ENCODE assay signal across 1 cellular context in the genomic region with DNA sequence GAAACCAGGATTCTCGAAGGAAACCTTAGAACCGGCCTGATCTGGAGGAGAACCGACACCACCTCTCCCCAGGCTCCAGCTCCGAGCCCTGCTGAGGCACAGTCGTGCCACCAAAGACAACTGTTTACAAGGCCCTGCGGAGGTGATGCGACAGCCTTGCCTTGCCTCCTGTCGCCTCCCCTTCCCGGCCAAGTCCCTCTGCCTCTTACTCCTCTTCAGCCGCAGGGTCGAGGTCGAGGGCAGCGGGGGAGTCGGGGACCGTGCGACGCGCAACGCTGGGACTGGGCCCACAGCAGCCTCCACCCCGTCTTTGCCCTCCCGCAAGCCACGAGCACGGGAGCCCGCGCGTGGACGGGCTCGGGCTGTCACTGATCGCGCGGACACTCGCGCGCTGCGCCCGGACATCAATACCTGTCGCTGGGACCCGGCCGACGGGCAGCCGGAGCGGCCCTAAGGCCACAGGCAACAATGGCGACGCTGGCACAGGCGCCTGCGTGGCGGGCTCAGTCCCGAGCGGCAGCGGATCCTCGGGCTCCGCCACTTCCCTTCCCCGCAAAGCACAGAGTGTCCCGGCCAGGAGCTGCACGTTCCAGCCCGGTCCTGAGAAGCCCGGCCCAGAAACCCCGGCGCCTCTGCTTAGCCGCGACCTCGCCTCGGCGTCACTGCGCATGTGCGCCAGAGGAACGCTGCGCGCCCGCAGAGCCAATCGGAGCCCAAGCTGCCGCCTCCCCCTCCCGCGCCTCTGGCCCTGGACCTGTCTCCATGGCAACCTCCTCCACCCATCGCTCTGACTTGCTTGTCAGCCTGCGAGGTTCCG.
TF ChIP-seq lines count a peak whose summit lies in the region.

TSS of gene ZNF287 (minus strand) at position 664 of the 817 bp plus-strand sequence. CDS start 1,473 bp downstream, outside the sequence.

TF ChIP-seq in WTC11, 78 proteins besides CTCF, POLR2A, EP300 and RAD21 (continued from another document):
- TF ChIP-seq PRDM15 (CRISPR knock-in tag; IDR thresholded peaks at IDR 0.05) (peak; percentile 76), HMGXB4 (CRISPR knock-in tag; IDR thresholded peaks at IDR 0.05) (peak; percentile 33; the same call in 1 of the 2 replicates), ARID4B (CRISPR knock-in tag; IDR thresholded peaks at IDR 0.05; ENCODE audit: borderline replicate concordance) (peak; percentile 72; the same call in 1 of the 2 replicates), NFYB (CRISPR knock-in tag; conservative IDR thresholded peaks at IDR 0.05; ENCODE audit: low read depth) (peak; percentile 30; the same call in 1 of the 2 replicates)
